In genomic region chr13:42271337-42272114, GRCh38 we compare ENCODE assay signal across 1 cellular context.
TF ChIP-seq lines count a peak whose summit lies in the region.

No MANE protein-coding gene starts in this region.

TF ChIP-seq in HEK293, 187 proteins besides CTCF, POLR2A, EP300 and RAD21 (continued from another document):
- no peak for TF ChIP-seq ZNF23 (tag by site-specific recombination; IDR thresholded peaks at IDR 0.05; ENCODE audit: borderline replicate concordance)
- TF ChIP-seq ZNF114 (tag by site-specific recombination; IDR thresholded peaks at IDR 0.05): no peak
- peak; percentile 93 for TF ChIP-seq ZNF366 (tag by site-specific recombination; conservative IDR thresholded peaks at IDR 0.05)
- TF ChIP-seq ZNF571 (tag by site-specific recombination; IDR thresholded peaks at IDR 0.05): no peak
- TF ChIP-seq ZNF473 (tag by site-specific recombination; IDR thresholded peaks at IDR 0.05): no peak
- TF ChIP-seq ZFP69B (tag by site-specific recombination; IDR thresholded peaks at IDR 0.05): peak; percentile 100
- peak; percentile 52; the same call in 1 of the 2 replicates for TF ChIP-seq ZNF629 (tag by site-specific recombination; IDR thresholded peaks at IDR 0.05)
- peak; percentile 81 for TF ChIP-seq SP3 (tag by site-specific recombination; IDR thresholded peaks at IDR 0.05)
- TF ChIP-seq, protein P1, sequence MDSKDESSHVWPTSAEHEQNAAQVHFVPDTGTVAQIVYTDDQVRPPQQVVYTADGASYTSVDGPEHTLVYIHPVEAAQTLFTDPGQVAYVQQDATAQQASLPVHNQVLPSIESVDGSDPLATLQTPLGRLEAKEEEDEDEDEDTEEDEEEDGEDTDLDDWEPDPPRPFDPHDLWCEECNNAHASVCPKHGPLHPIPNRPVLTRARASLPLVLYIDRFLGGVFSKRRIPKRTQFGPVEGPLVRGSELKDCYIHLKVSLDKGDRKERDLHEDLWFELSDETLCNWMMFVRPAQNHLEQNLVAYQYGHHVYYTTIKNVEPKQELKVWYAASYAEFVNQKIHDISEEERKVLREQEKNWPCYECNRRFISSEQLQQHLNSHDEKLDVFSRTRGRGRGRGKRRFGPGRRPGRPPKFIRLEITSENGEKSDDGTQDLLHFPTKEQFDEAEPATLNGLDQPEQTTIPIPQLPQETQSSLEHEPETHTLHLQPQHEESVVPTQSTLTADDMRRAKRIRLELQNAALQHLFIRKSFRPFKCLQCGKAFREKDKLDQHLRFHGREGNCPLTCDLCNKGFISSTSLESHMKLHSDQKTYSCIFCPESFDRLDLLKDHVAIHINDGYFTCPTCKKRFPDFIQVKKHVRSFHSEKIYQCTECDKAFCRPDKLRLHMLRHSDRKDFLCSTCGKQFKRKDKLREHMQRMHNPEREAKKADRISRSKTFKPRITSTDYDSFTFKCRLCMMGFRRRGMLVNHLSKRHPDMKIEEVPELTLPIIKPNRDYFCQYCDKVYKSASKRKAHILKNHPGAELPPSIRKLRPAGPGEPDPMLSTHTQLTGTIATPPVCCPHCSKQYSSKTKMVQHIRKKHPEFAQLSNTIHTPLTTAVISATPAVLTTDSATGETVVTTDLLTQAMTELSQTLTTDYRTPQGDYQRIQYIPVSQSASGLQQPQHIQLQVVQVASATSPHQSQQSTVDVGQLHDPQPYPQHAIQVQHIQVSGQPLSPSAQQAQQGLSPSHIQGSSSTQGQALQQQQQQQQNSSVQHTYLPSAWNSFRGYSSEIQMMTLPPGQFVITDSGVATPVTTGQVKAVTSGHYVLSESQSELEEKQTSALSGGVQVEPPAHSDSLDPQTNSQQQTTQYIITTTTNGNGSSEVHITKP (tag by site-specific recombination; IDR thresholded peaks at IDR 0.05): peak; percentile 65
- TF ChIP-seq ZNF292 (tag by site-specific recombination; IDR thresholded peaks at IDR 0.05; ENCODE audit: borderline replicate concordance, low read depth): no peak
- TF ChIP-seq, protein P2, sequence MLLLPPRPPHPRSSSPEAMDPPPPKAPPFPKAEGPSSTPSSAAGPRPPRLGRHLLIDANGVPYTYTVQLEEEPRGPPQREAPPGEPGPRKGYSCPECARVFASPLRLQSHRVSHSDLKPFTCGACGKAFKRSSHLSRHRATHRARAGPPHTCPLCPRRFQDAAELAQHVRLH (tag by site-specific recombination; IDR thresholded peaks at IDR 0.05): no peak
- peak; percentile 14 for TF ChIP-seq ZNF660 (tag by site-specific recombination; IDR thresholded peaks at IDR 0.05)
- TF ChIP-seq, protein P3, sequence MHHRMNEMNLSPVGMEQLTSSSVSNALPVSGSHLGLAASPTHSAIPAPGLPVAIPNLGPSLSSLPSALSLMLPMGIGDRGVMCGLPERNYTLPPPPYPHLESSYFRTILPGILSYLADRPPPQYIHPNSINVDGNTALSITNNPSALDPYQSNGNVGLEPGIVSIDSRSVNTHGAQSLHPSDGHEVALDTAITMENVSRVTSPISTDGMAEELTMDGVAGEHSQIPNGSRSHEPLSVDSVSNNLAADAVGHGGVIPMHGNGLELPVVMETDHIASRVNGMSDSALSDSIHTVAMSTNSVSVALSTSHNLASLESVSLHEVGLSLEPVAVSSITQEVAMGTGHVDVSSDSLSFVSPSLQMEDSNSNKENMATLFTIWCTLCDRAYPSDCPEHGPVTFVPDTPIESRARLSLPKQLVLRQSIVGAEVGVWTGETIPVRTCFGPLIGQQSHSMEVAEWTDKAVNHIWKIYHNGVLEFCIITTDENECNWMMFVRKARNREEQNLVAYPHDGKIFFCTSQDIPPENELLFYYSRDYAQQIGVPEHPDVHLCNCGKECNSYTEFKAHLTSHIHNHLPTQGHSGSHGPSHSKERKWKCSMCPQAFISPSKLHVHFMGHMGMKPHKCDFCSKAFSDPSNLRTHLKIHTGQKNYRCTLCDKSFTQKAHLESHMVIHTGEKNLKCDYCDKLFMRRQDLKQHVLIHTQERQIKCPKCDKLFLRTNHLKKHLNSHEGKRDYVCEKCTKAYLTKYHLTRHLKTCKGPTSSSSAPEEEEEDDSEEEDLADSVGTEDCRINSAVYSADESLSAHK (tag by site-specific recombination; IDR thresholded peaks at IDR 0.05): no peak
- 0 out of 2 replicates have a peak, but pooled peaks have one; percentile 29 for TF ChIP-seq ZNF324 (tag by site-specific recombination; IDR thresholded peaks at IDR 0.05)
- TF ChIP-seq ZNF621 (tag by site-specific recombination; IDR thresholded peaks at IDR 0.05): no peak
- TF ChIP-seq ZNF394 (tag by site-specific recombination; IDR thresholded peaks at IDR 0.05; ENCODE audit: borderline replicate concordance): no peak; the same call in 1 of the 2 replicates
- TF ChIP-seq ZBTB8A (tag by site-specific recombination; IDR thresholded peaks at IDR 0.05): peak; percentile 99
- TF ChIP-seq ZNF792 (tag by site-specific recombination; IDR thresholded peaks at IDR 0.05): no peak
- TF ChIP-seq ZFHX2 (tag by site-specific recombination; conservative IDR thresholded peaks at IDR 0.05): peak; percentile 95
- TF ChIP-seq ZNF19 (tag by site-specific recombination; IDR thresholded peaks at IDR 0.05; ENCODE audit: low read depth): no peak
- TF ChIP-seq, protein P4, sequence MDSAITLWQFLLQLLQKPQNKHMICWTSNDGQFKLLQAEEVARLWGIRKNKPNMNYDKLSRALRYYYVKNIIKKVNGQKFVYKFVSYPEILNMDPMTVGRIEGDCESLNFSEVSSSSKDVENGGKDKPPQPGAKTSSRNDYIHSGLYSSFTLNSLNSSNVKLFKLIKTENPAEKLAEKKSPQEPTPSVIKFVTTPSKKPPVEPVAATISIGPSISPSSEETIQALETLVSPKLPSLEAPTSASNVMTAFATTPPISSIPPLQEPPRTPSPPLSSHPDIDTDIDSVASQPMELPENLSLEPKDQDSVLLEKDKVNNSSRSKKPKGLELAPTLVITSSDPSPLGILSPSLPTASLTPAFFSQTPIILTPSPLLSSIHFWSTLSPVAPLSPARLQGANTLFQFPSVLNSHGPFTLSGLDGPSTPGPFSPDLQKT (IDR thresholded peaks at IDR 0.05; ENCODE audit: borderline replicate concordance, low read depth, low read length): no peak
- TF ChIP-seq, protein P5, sequence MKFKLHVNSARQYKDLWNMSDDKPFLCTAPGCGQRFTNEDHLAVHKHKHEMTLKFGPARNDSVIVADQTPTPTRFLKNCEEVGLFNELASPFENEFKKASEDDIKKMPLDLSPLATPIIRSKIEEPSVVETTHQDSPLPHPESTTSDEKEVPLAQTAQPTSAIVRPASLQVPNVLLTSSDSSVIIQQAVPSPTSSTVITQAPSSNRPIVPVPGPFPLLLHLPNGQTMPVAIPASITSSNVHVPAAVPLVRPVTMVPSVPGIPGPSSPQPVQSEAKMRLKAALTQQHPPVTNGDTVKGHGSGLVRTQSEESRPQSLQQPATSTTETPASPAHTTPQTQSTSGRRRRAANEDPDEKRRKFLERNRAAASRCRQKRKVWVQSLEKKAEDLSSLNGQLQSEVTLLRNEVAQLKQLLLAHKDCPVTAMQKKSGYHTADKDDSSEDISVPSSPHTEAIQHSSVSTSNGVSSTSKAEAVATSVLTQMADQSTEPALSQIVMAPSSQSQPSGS (tag by site-specific recombination; IDR thresholded peaks at IDR 0.05; ENCODE audit: low read depth): no peak
- TF ChIP-seq ZNF561 (tag by site-specific recombination; IDR thresholded peaks at IDR 0.05; ENCODE audit: borderline replicate concordance): peak; percentile 58
- TF ChIP-seq ZNF112 (tag by site-specific recombination; IDR thresholded peaks at IDR 0.05): no peak
- no peak for TF ChIP-seq ZNF239 (tag by site-specific recombination; IDR thresholded peaks at IDR 0.05)
